Comparison of ENCODE assay signal across 1 cellular context in genomic region chr19:12495002-12495802, GRCh38.
A peak's percentile ranks its signal among the peaks of the same experiment; 100 is the strongest.
TF ChIP-seq lines count a peak whose summit lies in the region.

No MANE protein-coding gene starts in this region.

TF ChIP-seq in HepG2, 621 proteins besides CTCF, POLR2A, EP300 and RAD21 (continued from another document and continues in another):
- no peak for TF ChIP-seq HDAC6 (IDR thresholded peaks at IDR 0.05; ENCODE audit: low read depth, low read length)
- TF ChIP-seq KDM5A (IDR thresholded peaks at IDR 0.05; ENCODE audit: borderline replicate concordance, low read length), result no peak
- TF ChIP-seq ZNF747 (CRISPR knock-in tag; IDR thresholded peaks at IDR 0.05; ENCODE audit: borderline replicate concordance), result peak; percentile 90
- peak; percentile 70; the same call in 1 of the 2 replicates for TF ChIP-seq SMAD3 (CRISPR knock-in tag; IDR thresholded peaks at IDR 0.05)
- TF ChIP-seq, protein P1, sequence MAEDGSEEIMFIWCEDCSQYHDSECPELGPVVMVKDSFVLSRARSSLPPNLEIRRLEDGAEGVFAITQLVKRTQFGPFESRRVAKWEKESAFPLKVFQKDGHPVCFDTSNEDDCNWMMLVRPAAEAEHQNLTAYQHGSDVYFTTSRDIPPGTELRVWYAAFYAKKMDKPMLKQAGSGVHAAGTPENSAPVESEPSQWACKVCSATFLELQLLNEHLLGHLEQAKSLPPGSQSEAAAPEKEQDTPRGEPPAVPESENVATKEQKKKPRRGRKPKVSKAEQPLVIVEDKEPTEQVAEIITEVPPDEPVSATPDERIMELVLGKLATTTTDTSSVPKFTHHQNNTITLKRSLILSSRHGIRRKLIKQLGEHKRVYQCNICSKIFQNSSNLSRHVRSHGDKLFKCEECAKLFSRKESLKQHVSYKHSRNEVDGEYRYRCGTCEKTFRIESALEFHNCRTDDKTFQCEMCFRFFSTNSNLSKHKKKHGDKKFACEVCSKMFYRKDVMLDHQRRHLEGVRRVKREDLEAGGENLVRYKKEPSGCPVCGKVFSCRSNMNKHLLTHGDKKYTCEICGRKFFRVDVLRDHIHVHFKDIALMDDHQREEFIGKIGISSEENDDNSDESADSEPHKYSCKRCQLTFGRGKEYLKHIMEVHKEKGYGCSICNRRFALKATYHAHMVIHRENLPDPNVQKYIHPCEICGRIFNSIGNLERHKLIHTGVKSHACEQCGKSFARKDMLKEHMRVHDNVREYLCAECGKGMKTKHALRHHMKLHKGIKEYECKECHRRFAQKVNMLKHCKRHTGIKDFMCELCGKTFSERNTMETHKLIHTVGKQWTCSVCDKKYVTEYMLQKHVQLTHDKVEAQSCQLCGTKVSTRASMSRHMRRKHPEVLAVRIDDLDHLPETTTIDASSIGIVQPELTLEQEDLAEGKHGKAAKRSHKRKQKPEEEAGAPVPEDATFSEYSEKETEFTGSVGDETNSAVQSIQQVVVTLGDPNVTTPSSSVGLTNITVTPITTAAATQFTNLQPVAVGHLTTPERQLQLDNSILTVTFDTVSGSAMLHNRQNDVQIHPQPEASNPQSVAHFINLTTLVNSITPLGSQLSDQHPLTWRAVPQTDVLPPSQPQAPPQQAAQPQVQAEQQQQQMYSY (CRISPR knock-in tag; IDR thresholded peaks at IDR 0.05), result peak; percentile 36; the same call in 1 of the 2 replicates
- no peak for TF ChIP-seq ZNF589 (CRISPR knock-in tag; conservative IDR thresholded peaks at IDR 0.05)
- peak; percentile 47; the same call in 1 of the 2 replicates for TF ChIP-seq AKAP8 (CRISPR knock-in tag; IDR thresholded peaks at IDR 0.05)
- TF ChIP-seq MIXL1 (CRISPR knock-in tag; IDR thresholded peaks at IDR 0.05), result peak; percentile 79
- TF ChIP-seq TARDBP (CRISPR knock-in tag; IDR thresholded peaks at IDR 0.05), result peak; percentile 93
- TF ChIP-seq ATM (IDR thresholded peaks at IDR 0.05; ENCODE audit: borderline replicate concordance), result no peak
- no peak for TF ChIP-seq MTF1 (CRISPR knock-in tag; IDR thresholded peaks at IDR 0.05)
- peak; percentile 89; the same call in 1 of the 2 replicates for TF ChIP-seq PAX8 (CRISPR knock-in tag; IDR thresholded peaks at IDR 0.05; ENCODE audit: borderline replicate concordance)
- TF ChIP-seq SATB2 (CRISPR knock-in tag; IDR thresholded peaks at IDR 0.05), result no peak
- peak; percentile 79; the same call in 1 of the 2 replicates for TF ChIP-seq TIGD3 (CRISPR knock-in tag; IDR thresholded peaks at IDR 0.05; ENCODE audit: borderline replicate concordance)
- TF ChIP-seq ZBTB38 (CRISPR knock-in tag; IDR thresholded peaks at IDR 0.05), result peak; percentile 85
- peak; percentile 67; the same call in 1 of the 2 replicates for TF ChIP-seq ZNF329 (CRISPR knock-in tag; IDR thresholded peaks at IDR 0.05; ENCODE audit: low read depth)
- TF ChIP-seq RAD51 (IDR thresholded peaks at IDR 0.05; ENCODE audit: borderline replicate concordance), result no peak
- TF ChIP-seq ZNF713 (CRISPR knock-in tag; IDR thresholded peaks at IDR 0.05), result no peak
- no peak for TF ChIP-seq RBM39 (IDR thresholded peaks at IDR 0.05; ENCODE audit: low read depth, low read length, poor library complexity, severe bottlenecking)
- TF ChIP-seq, protein P2, sequence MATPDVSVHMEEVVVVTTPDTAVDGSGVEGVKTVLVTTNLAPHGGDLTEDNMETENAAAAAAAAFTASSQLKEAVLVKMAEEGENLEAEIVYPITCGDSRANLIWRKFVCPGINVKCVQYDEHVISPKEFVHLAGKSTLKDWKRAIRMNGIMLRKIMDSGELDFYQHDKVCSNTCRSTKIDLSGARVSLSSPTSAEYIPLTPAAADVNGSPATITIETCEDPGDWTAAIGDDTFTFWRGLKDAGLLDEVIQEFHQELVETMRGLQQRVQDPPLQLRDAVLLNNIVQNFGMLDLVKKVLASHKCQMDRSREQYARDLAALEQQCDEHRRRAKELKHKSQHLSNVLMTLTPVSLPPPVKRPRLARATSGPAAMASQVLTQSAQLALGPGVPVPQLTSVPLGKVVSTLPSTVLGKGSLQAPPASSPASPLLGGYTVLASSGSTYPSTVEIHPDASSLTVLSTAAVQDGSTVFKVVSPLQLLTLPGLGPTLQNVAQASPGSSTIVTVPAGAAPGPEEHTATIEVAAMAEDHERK (CRISPR knock-in tag; IDR thresholded peaks at IDR 0.05; ENCODE audit: low read depth), result no peak
- TF ChIP-seq, protein P3, sequence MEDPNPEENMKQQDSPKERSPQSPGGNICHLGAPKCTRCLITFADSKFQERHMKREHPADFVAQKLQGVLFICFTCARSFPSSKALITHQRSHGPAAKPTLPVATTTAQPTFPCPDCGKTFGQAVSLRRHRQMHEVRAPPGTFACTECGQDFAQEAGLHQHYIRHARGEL (CRISPR knock-in tag; IDR thresholded peaks at IDR 0.05), result no peak
- TF ChIP-seq GATAD2A (CRISPR knock-in tag; IDR thresholded peaks at IDR 0.05), result peak; percentile 79
- TF ChIP-seq YEATS2 (CRISPR knock-in tag; IDR thresholded peaks at IDR 0.05; ENCODE audit: borderline replicate concordance), result peak; percentile 87; the same call in 1 of the 2 replicates
- TF ChIP-seq PHB2 (IDR thresholded peaks at IDR 0.05; ENCODE audit: partially characterized antibody), result no peak
- TF ChIP-seq RELA (CRISPR knock-in tag; IDR thresholded peaks at IDR 0.05), result 0 out of 2 replicates have a peak, but pooled peaks have one; percentile 10
- TF ChIP-seq E2F2 (CRISPR knock-in tag; IDR thresholded peaks at IDR 0.05; ENCODE audit: borderline replicate concordance), result no peak
- TF ChIP-seq, protein P4, sequence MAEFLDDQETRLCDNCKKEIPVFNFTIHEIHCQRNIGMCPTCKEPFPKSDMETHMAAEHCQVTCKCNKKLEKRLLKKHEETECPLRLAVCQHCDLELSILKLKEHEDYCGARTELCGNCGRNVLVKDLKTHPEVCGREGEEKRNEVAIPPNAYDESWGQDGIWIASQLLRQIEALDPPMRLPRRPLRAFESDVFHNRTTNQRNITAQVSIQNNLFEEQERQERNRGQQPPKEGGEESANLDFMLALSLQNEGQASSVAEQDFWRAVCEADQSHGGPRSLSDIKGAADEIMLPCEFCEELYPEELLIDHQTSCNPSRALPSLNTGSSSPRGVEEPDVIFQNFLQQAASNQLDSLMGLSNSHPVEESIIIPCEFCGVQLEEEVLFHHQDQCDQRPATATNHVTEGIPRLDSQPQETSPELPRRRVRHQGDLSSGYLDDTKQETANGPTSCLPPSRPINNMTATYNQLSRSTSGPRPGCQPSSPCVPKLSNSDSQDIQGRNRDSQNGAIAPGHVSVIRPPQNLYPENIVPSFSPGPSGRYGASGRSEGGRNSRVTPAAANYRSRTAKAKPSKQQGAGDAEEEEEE (CRISPR knock-in tag; IDR thresholded peaks at IDR 0.05; ENCODE audit: borderline replicate concordance), result peak; percentile 47; the same call in 1 of the 2 replicates
- TF ChIP-seq SNAI1 (CRISPR knock-in tag; IDR thresholded peaks at IDR 0.05; ENCODE audit: borderline replicate concordance), result no peak
- peak; percentile 73; the same call in 1 of the 2 replicates for TF ChIP-seq ZNF775 (CRISPR knock-in tag; IDR thresholded peaks at IDR 0.05; ENCODE audit: borderline replicate concordance)
- TF ChIP-seq ZNF276 (CRISPR knock-in tag; IDR thresholded peaks at IDR 0.05; ENCODE audit: low read depth), result peak; percentile 58; the same call in 1 of the 2 replicates
- no peak for TF ChIP-seq MAF1 (CRISPR knock-in tag; IDR thresholded peaks at IDR 0.05; ENCODE audit: borderline replicate concordance)
- TF ChIP-seq ZSCAN22 (CRISPR knock-in tag; IDR thresholded peaks at IDR 0.05), result 0 out of 2 replicates have a peak, but pooled peaks have one; percentile 52
- TF ChIP-seq XRCC5 (optimal IDR thresholded peaks at IDR 0.05; ENCODE audit: low read length), result peak; percentile 84
- no peak for TF ChIP-seq SETDB1 (CRISPR knock-in tag; IDR thresholded peaks at IDR 0.05; ENCODE audit: borderline replicate concordance)
- TF ChIP-seq ISX (CRISPR knock-in tag; conservative IDR thresholded peaks at IDR 0.05), result no peak
- TF ChIP-seq NR3C1 (CRISPR knock-in tag; IDR thresholded peaks at IDR 0.05), result 0 out of 2 replicates have a peak, but pooled peaks have one; percentile 37
- TF ChIP-seq SP140L (CRISPR knock-in tag; IDR thresholded peaks at IDR 0.05; ENCODE audit: borderline replicate concordance), result no peak
- no peak; the same call in 1 of the 2 replicates for TF ChIP-seq ZNF780A (CRISPR knock-in tag; IDR thresholded peaks at IDR 0.05)
- TF ChIP-seq KLF9 (CRISPR knock-in tag; IDR thresholded peaks at IDR 0.05; ENCODE audit: low read depth), result no peak
- TF ChIP-seq ZFY (CRISPR knock-in tag; IDR thresholded peaks at IDR 0.05), result peak; percentile 88
- TF ChIP-seq POLR2AphosphoS5 (IDR thresholded peaks at IDR 0.05; ENCODE audit: low read depth, low read length), result peak; percentile 95
- TF ChIP-seq ARNT (IDR thresholded peaks at IDR 0.05), result no peak
- TF ChIP-seq ZNF350 (CRISPR knock-in tag; IDR thresholded peaks at IDR 0.05; ENCODE audit: borderline replicate concordance, low read depth), result peak; percentile 62; the same call in 1 of the 2 replicates
- peak; percentile 49; the same call in 1 of the 2 replicates for TF ChIP-seq ZNF124 (CRISPR knock-in tag; IDR thresholded peaks at IDR 0.05)
- TF ChIP-seq ZNF407 (CRISPR knock-in tag; IDR thresholded peaks at IDR 0.05; ENCODE audit: not compliant biosample characterization), result peak; percentile 72
